Comparison of ENCODE assay signal across 14 cellular contexts in genomic region chr11:12824281-12825041, GRCh38.
A peak's percentile ranks its signal among the peaks of the same experiment; 100 is the strongest.
DNase-seq lines count a peak whose midpoint lies in the region; ATAC-seq and TF ChIP-seq lines count a peak whose summit lies in the region.
"Had no signal": no experiment of that assay in that cellular context is flagged by ENCODE, and none has a peak within 500 bp of the region (broad histone marks: within the 10 kb centered on the region; RNA-seq: fewer than 3 reads in every experiment).

No MANE protein-coding gene starts in this region.

- H3K27ac ChIP-seq in esophagus squamous epithelium (peak overlapping the region; percentile 3 to 79 (median 42)), tibial nerve (peak overlapping the region in 3 of 4 donors; percentile 36 to 86 (median 63))

- H3K4me1 ChIP-seq in esophagus squamous epithelium: peaks cover 6 to 48% (median 22%) of the 10 kb centered on the region in 3 donors
- H3K4me1 ChIP-seq in mucosa of stomach (ENCODE audit: control insufficient read depth, insufficient read depth, low read length): peaks cover 25% of the 10 kb centered on the region
- peaks cover 0 to 73% (median 32%) of the 10 kb centered on the region in 4 donors for H3K4me1 ChIP-seq in tibial nerve

- H3K4me3 ChIP-seq in esophagus squamous epithelium (no peak overlapping the region), mucosa of stomach (ENCODE audit: low read length) (no peak overlapping the region), tibial nerve (peak overlapping the region in 1 of 4 donors; percentile 1)

- ATAC-seq in HG02852 (IDR thresholded peaks at IDR 0.05; ENCODE audit: unreplicated experiment): no peak
- ATAC-seq: activated naive CD8-positive, alpha-beta T cell treated with anti-CD3 and anti-CD28 coated beads, Interleukin-2, amount 50 U/mL, for 24 hours; stimulated activated naive CD8-positive, alpha-beta T cell treated with anti-CD3 and anti-CD28 coated beads, Interleukin-15, Interleukin-2, amounts not matched to agents 100 U/mL and 50 U/mL, for 24 hours had no signal

- H3K9ac ChIP-seq in mucosa of stomach (ENCODE audit: low read length): peak overlapping the region; percentile 13

- TF ChIP-seq EP300 in tibial nerve (IDR thresholded peaks at IDR 0.05): peak; percentile 41 to 66

- TF ChIP-seq POLR2A in esophagus squamous epithelium (IDR thresholded peaks at IDR 0.05) (no peak), tibial nerve (IDR thresholded peaks at IDR 0.05) (no peak)

- intact Hi-C loops in esophagus squamous epithelium (cut with DNase I): no loop called here

- TF ChIP-seq CTCF in esophagus squamous epithelium (IDR thresholded peaks at IDR 0.05) (no peak), tibial nerve (IDR thresholded peaks at IDR 0.05) (no peak)

- WGBS in esophagus squamous epithelium, 2 donors: 46 to 67% methylated on average over 10 of the region's 10 CpGs
- 32 to 34% methylated on average over 10 of the region's 10 CpGs for WGBS in tibial nerve, 2 donors

- H3K9me3 ChIP-seq in esophagus squamous epithelium (no peaks in the 10 kb centered on the region), mucosa of stomach (ENCODE audit: control insufficient read depth, low read length) (no peaks in the 10 kb centered on the region), tibial nerve (peaks cover 0 to 5% (median 0%) of the 10 kb centered on the region in 4 donors)

- H3K36me3 ChIP-seq in esophagus squamous epithelium: no peaks in the 10 kb centered on the region
- H3K36me3 ChIP-seq in mucosa of stomach (ENCODE audit: control insufficient read depth, insufficient read depth, low read length): no peaks in the 10 kb centered on the region
- no peaks in the 10 kb centered on the region for H3K36me3 ChIP-seq in tibial nerve

- peak; percentile 26 for DNase-seq in NCI-H774 (lab: John Stamatoyannopoulos, UW)
- no peak for DNase-seq in esophagus squamous epithelium (lab: John Stamatoyannopoulos, UW)
- DNase-seq in tibial nerve (ENCODE audit: low spot score in 2 of 2): no peak
- DNase-seq in A172 (ENCODE audit: low spot score): no peak
- no peak for DNase-seq in occipital lobe (lab: John Stamatoyannopoulos, UW)
- DNase-seq: activated naive CD8-positive, alpha-beta T cell treated with anti-CD3 and anti-CD28 coated beads, Interleukin-2, amount 50 U/mL, for 24 hours; HCEC 1CT; naive B cell; NCI-H2171 treated with DMSO at 0.1 percent for 48 hours; RPMI8226; stimulated activated CD4-positive, alpha-beta T cell treated with anti-CD3 and anti-CD28 coated beads, Interleukin-2, amount 100 ng/mL, for 48 hours; stimulated activated naive CD8-positive, alpha-beta T cell treated with anti-CD3 and anti-CD28 coated beads, Interleukin-15, Interleukin-2, amounts not matched to agents 100 U/mL and 50 U/mL, for 24 hours had no signal

- H3K27me3 ChIP-seq in esophagus squamous epithelium (no peaks in the 10 kb centered on the region), mucosa of stomach (ENCODE audit: control insufficient read depth, insufficient read depth, low read length) (no peaks in the 10 kb centered on the region), tibial nerve (no peaks in the 10 kb centered on the region)
